Comparison of ENCODE assay signal across 9 cellular contexts in the genomic region with DNA sequence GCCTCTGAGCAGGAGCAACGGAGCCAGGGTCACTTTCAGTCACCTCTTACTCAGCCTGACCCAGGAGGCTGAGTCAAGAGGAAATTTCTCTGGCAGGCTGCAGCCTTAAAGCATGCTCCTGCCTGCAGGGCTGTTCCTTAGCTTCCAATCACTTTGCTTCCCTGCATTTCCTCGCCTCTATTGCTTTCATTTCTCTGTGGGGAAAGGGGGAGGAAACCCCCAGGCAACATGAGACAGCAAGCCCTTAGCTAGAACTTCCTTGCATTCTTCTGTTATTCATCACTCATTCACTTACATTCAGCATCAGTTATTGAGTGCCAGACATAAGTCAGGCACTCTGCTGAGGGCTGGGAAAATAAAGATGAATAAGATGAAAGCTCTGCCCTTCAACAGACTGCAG.
A peak's percentile ranks its signal among the peaks of the same experiment; 100 is the strongest.
DNase-seq lines count a peak whose midpoint lies in the region; ATAC-seq and TF ChIP-seq lines count a peak whose summit lies in the region.
"Had no signal": no experiment of that assay in that cellular context is flagged by ENCODE, and none has a peak within 500 bp of the region (broad histone marks: within the 10 kb centered on the region; RNA-seq: fewer than 3 reads in every experiment).

No MANE protein-coding gene starts in this region.

- no peak for ATAC-seq in HG03442 (IDR thresholded peaks at IDR 0.05; ENCODE audit: unreplicated experiment)
- ATAC-seq: left colon, right cardiac atrium had no signal

- DNase-seq in HFF-Myc (ENCODE audit: extremely low read depth, low read depth) = peak; percentile 90
- DNase-seq in amniotic epithelial cell (ENCODE audit: low read depth) = peak; percentile 69
- peak; percentile 89 for DNase-seq in glomerular visceral epithelial cell (ENCODE audit: extremely low spot score)
- DNase-seq in NCI-H345 treated with DMSO at 0.1 percent for 48 hours (lab: John Stamatoyannopoulos, UW; ENCODE audit: unreplicated experiment) = no peak
- DNase-seq in SIG-M5 treated with dmso at 0.1 percent for 504 hours (lab: John Stamatoyannopoulos, UW; ENCODE audit: unreplicated experiment) = no peak
- DNase-seq in T-helper 9 cell = no peak
- DNase-seq: left colon, right cardiac atrium had no signal

- TF ChIP-seq CTCF in HFF-Myc (IDR thresholded peaks at IDR 0.05; ENCODE audit: low read depth, low read length, missing control alignments) = no peak

- H3K4me3 ChIP-seq in HFF-Myc (replicated peaks; ENCODE audit: low read depth, low read length) = no peak overlapping the region

Comparison
In these comparisons a context has a peak if more than half of its experiments do, and no peak if none do; other contexts are left out.
1. DNase-seq: peak in HFF-Myc (single experiment), amniotic epithelial cell (single experiment) and glomerular visceral epithelial cell (single experiment); none in NCI-H345 treated with DMSO at 0.1 percent for 48 hours (single experiment), SIG-M5 treated with dmso at 0.1 percent for 504 hours (single experiment) and T-helper 9 cell (single experiment).